In genomic region chr4:148216866-148217814, GRCh38 we compare ENCODE assay signal across 8 cellular contexts.
DNase-seq lines count a peak whose midpoint lies in the region; ATAC-seq and TF ChIP-seq lines count a peak whose summit lies in the region.

No MANE protein-coding gene starts in this region.

- H4K91ac ChIP-seq in mesenchymal stem cell (ENCODE audit: low read length): no peak overlapping the region

- H2BK12ac ChIP-seq in mesenchymal stem cell (ENCODE audit: low read length in 2 of 2): no peak overlapping the region

- H3K79me1 ChIP-seq in mesenchymal stem cell (replicated peaks; ENCODE audit: low read length, poor library complexity, severe bottlenecking): no peaks in the 10 kb centered on the region

- POLR2A ChIA-PET in MCF 10A (lab: Yijun Ruan, JAX): no interaction called here
- POLR2A ChIA-PET in activated CD8-positive, alpha-beta T cell treated with anti-CD3 and anti-CD28 coated beads, Interleukin-2, amount 10 ng/mL, durations not matched to agents 7 days and 5 days (lab: Charles Lee): no interaction called here
- POLR2A ChIA-PET in GM10248 (lab: Yijun Ruan, JAX): no interaction called here

- H3K79me2 ChIP-seq in mammary epithelial cell (ENCODE audit: insufficient read depth, low read length): no peaks in the 10 kb centered on the region

- H3K36me3 ChIP-seq in breast epithelium: no peaks in the 10 kb centered on the region
- H3K36me3 ChIP-seq in mesenchymal stem cell (ENCODE audit: control insufficient read depth in 1 of 2, insufficient read depth in 2 of 2, low read depth in 1 of 2, low read length in 2 of 2): no peaks in the 10 kb centered on the region
- H3K36me3 ChIP-seq in mammary epithelial cell (ENCODE audit: insufficient read depth, low read length): no peaks in the 10 kb centered on the region

- CTCF ChIA-PET in MCF 10A (lab: Yijun Ruan, JAX) (interaction anchor here (0.8 to 1.0 kb wide), 2 partner anchors 10 to 22 kb away, joined by 3 to 4 read pairs; no protein-coding TSS in a partner anchor), mammary epithelial cell (lab: Charles Lee; ENCODE audit: low non-redundant PET) (no interaction called here), GM10248 (lab: Yijun Ruan, JAX) (interaction anchor here (1.4 kb wide), 1 partner anchor 10 kb away, joined by 5 read pairs; no protein-coding TSS in a partner anchor)
- CTCF ChIA-PET in activated CD8-positive, alpha-beta T cell treated with anti-CD3 and anti-CD28 coated beads, Interleukin-2, amount 10 ng/mL, durations not matched to agents 7 days and 5 days (lab: Charles Lee): interaction anchor here (0.9 to 1.4 kb wide), 3 partner anchors 63 to 165 kb away, joined by 3 to 5 read pairs (median 5); no protein-coding TSS in a partner anchor

- H4K8ac ChIP-seq in mesenchymal stem cell (ENCODE audit: low read length): no peak overlapping the region

- no peaks in the 10 kb centered on the region for H3K36me3 Mint-ChIP-seq in MCF 10A (ENCODE audit: insufficient read depth, unreplicated experiment)
- H3K36me3 Mint-ChIP-seq in activated CD8-positive, alpha-beta T cell treated with anti-CD3 and anti-CD28 coated beads, Interleukin-2, amount 10 ng/mL, durations not matched to agents 7 days and 5 days (ENCODE audit: low read depth): peaks cover 4% of the 10 kb centered on the region

- H3K9ac ChIP-seq in mesenchymal stem cell (ENCODE audit: low read length) (peak overlapping the region; percentile 33), mammary epithelial cell (ENCODE audit: insufficient read depth, low read length) (no peak overlapping the region)

- in situ Hi-C loops in mammary epithelial cell (cut with MboI; ENCODE audit: low sequenced_read_pairs in 2 of 2): no loop called here

- DNase-seq in breast epithelium (ENCODE audit: low spot score in 2 of 2) (no peak), MCF 10A (ENCODE audit: unreplicated experiment) (no peak), mesenchymal stem cell (no peak), mammary epithelial cell (no peak), SKM-1 (lab: John Stamatoyannopoulos, UW; ENCODE audit: unreplicated experiment) (no peak), GM10248 (ENCODE audit: extremely low spot score) (no peak)
- DNase-seq in activated CD8-positive, alpha-beta T cell treated with anti-CD3 and anti-CD28 coated beads, Interleukin-2, amount 10 ng/mL, durations not matched to agents 7 days and 5 days: peak; percentile 70

- BruUV-seq in MCF 10A (replicated peaks; lab: Mats Ljungman, UMichigan) (no TSS peak), mammary epithelial cell (replicated peaks; lab: Mats Ljungman, UMichigan) (no TSS peak)

- no peak overlapping the region for H2BK15ac ChIP-seq in mesenchymal stem cell (ENCODE audit: low read depth, poor library complexity, severe bottlenecking)

- no peak overlapping the region for H2AFZ ChIP-seq in mesenchymal stem cell (ENCODE audit: low read depth, low read length)
- no peak overlapping the region for H2AFZ ChIP-seq in mammary epithelial cell (ENCODE audit: low read depth, low read length)

- no peak overlapping the region for H2BK5ac ChIP-seq in mesenchymal stem cell (ENCODE audit: low read depth, low read length, poor library complexity, severe bottlenecking)

- H3K27ac Mint-ChIP-seq in MCF 10A (ENCODE audit: low read depth, unreplicated experiment): no peak overlapping the region
- H3K27ac Mint-ChIP-seq in activated CD8-positive, alpha-beta T cell treated with anti-CD3 and anti-CD28 coated beads, Interleukin-2, amount 10 ng/mL, durations not matched to agents 7 days and 5 days: peak overlapping the region; percentile 86

- TF ChIP-seq POLR2A in breast epithelium (IDR thresholded peaks at IDR 0.05): no peak

- no peak overlapping the region for H3K14ac ChIP-seq in mesenchymal stem cell (ENCODE audit: low read length in 2 of 2)

- no peak overlapping the region for H2BK120ac ChIP-seq in mesenchymal stem cell (ENCODE audit: low read depth, low read length)

- TF ChIP-seq CTCF in breast epithelium (IDR thresholded peaks at IDR 0.05): no peak
- TF ChIP-seq CTCF in MCF 10A (IDR thresholded peaks at IDR 0.05; ENCODE audit: unreplicated experiment): no peak
- no peak for TF ChIP-seq CTCF in mammary epithelial cell (conservative IDR thresholded peaks at IDR 0.05 in 1 of 2, IDR thresholded peaks at IDR 0.05 in 1 of 2; ENCODE audit: extremely low read depth in 1 of 2, insufficient read depth in 1 of 2, low read depth in 1 of 2, low read length in 2 of 2)
- TF ChIP-seq CTCF in GM10248 (IDR thresholded peaks at IDR 0.05; ENCODE audit: control extremely low read depth, extremely low read depth, low read depth, missing control alignments): no peak

- H3K4me1 Mint-ChIP-seq in MCF 10A (ENCODE audit: insufficient read depth, unreplicated experiment): peaks cover 5% of the 10 kb centered on the region
- peaks cover 32% of the 10 kb centered on the region for H3K4me1 Mint-ChIP-seq in activated CD8-positive, alpha-beta T cell treated with anti-CD3 and anti-CD28 coated beads, Interleukin-2, amount 10 ng/mL, durations not matched to agents 7 days and 5 days (ENCODE audit: low read depth)

- no peaks in the 10 kb centered on the region for H3K27me3 Mint-ChIP-seq in MCF 10A (ENCODE audit: insufficient read depth, unreplicated experiment)
- no peaks in the 10 kb centered on the region for H3K27me3 Mint-ChIP-seq in activated CD8-positive, alpha-beta T cell treated with anti-CD3 and anti-CD28 coated beads, Interleukin-2, amount 10 ng/mL, durations not matched to agents 7 days and 5 days (ENCODE audit: low read depth)

- intact Hi-C loops in breast epithelium (cut with DNase I; ENCODE audit: low total_unique reads) (loop anchor here (5.0 kb wide), 1 partner anchor 260 kb away; no protein-coding TSS in a partner anchor), MCF 10A (cut with micrococcal nuclease) (no loop called here), mammary epithelial cell (cut with micrococcal nuclease) (no loop called here)

- ATAC-seq in HG03066 (IDR thresholded peaks at IDR 0.05; ENCODE audit: low read depth, unreplicated experiment): peak; percentile 79
- peak; percentile 94 for ATAC-seq in activated CD8-positive, alpha-beta T cell treated with anti-CD3 and anti-CD28 coated beads, Interleukin-2, amount 10 ng/mL, durations not matched to agents 7 days and 5 days

- H3K23ac ChIP-seq in mesenchymal stem cell (ENCODE audit: low read length in 2 of 2): no peak overlapping the region

- H3K4ac ChIP-seq in mesenchymal stem cell (ENCODE audit: low read depth in 1 of 2, low read length in 2 of 2): no peak overlapping the region

- peak overlapping the region in 1 of 2 donors; percentile 49 for H3K27ac ChIP-seq in breast epithelium
- peak overlapping the region; percentile 10 for H3K27ac ChIP-seq in mesenchymal stem cell (ENCODE audit: low read length, poor library complexity, severe bottlenecking)
- H3K27ac ChIP-seq in mammary epithelial cell (ENCODE audit: insufficient read depth, low read depth, low read length): no peak overlapping the region

- H3K4me3 ChIP-seq in breast epithelium (peak overlapping the region; percentile 10 to 50 (median 24)), mesenchymal stem cell (ENCODE audit: insufficient read depth in 1 of 2, low read depth in 1 of 2, low read length in 2 of 2) (peak overlapping the region in 1 of 2 experiments; percentile 61), mammary epithelial cell (replicated peaks in 1 of 3; ENCODE audit: insufficient read depth in 1 of 3, low read depth in 2 of 3, low read length in 3 of 3) (no peak overlapping the region)

- H3K9me3 Mint-ChIP-seq in MCF 10A (ENCODE audit: unreplicated experiment): no peaks in the 10 kb centered on the region
- H3K9me3 Mint-ChIP-seq in activated CD8-positive, alpha-beta T cell treated with anti-CD3 and anti-CD28 coated beads, Interleukin-2, amount 10 ng/mL, durations not matched to agents 7 days and 5 days (ENCODE audit: insufficient read depth): no peaks in the 10 kb centered on the region

- H3K4me1 ChIP-seq in breast epithelium: peaks cover 0 to 8% of the 10 kb centered on the region in 2 donors
- H3K4me1 ChIP-seq in mesenchymal stem cell (ENCODE audit: control insufficient read depth, insufficient read depth, low read depth, low read length): peaks cover 5% of the 10 kb centered on the region
- H3K4me1 ChIP-seq in mammary epithelial cell (ENCODE audit: insufficient read depth, low read length): no peaks in the 10 kb centered on the region

- dilution Hi-C loops in mammary epithelial cell (cut with HindIII; ENCODE audit: low sequenced_read_pairs): no loop called here

- H3K4me2 ChIP-seq in mesenchymal stem cell (ENCODE audit: low read length, poor library complexity, severe bottlenecking) (no peak overlapping the region), mammary epithelial cell (ENCODE audit: insufficient read depth, low read depth, low read length) (no peak overlapping the region)

- H3K9me3 ChIP-seq in breast epithelium (no peaks in the 10 kb centered on the region), mesenchymal stem cell (ENCODE audit: control insufficient read depth, low read length) (no peaks in the 10 kb centered on the region), mammary epithelial cell (replicated peaks; ENCODE audit: insufficient read depth, low read length) (no peaks in the 10 kb centered on the region)

- H4K20me1 ChIP-seq in mammary epithelial cell (ENCODE audit: insufficient read depth, low read length): no peaks in the 10 kb centered on the region

- no peaks in the 10 kb centered on the region for H3K27me3 ChIP-seq in breast epithelium
- no peaks in the 10 kb centered on the region for H3K27me3 ChIP-seq in mesenchymal stem cell (ENCODE audit: control insufficient read depth in 1 of 2, insufficient read depth in 1 of 2, low read length in 2 of 2)
- H3K27me3 ChIP-seq in mammary epithelial cell (ENCODE audit: insufficient read depth, low read length): no peaks in the 10 kb centered on the region

- H3K4me3 Mint-ChIP-seq in MCF 10A (ENCODE audit: unreplicated experiment): no peak overlapping the region
- peak overlapping the region; percentile 70 for H3K4me3 Mint-ChIP-seq in activated CD8-positive, alpha-beta T cell treated with anti-CD3 and anti-CD28 coated beads, Interleukin-2, amount 10 ng/mL, durations not matched to agents 7 days and 5 days

- WGBS in mesenchymal stem cell: 78% methylated on average over 3 of the region's 5 CpGs
- 70% methylated on average over 5 of the region's 5 CpGs for WGBS in mammary epithelial cell (ENCODE audit: low coverage, missing lambda C conversion rate)

- no peak overlapping the region for H2AK5ac ChIP-seq in mesenchymal stem cell (ENCODE audit: low read length, severe bottlenecking)

- H3K18ac ChIP-seq in mesenchymal stem cell (ENCODE audit: low read depth in 1 of 2, low read length in 2 of 2): no peak overlapping the region

Comparison
In these comparisons a context has a peak if more than half of its experiments do, and no peak if none do; other contexts are left out.
1. H3K4me3 ChIP-seq: peak in breast epithelium (3 of 3); none in mammary epithelial cell (0 of 3).